12 cellular contexts compared by ENCODE assay signal in the genomic region with DNA sequence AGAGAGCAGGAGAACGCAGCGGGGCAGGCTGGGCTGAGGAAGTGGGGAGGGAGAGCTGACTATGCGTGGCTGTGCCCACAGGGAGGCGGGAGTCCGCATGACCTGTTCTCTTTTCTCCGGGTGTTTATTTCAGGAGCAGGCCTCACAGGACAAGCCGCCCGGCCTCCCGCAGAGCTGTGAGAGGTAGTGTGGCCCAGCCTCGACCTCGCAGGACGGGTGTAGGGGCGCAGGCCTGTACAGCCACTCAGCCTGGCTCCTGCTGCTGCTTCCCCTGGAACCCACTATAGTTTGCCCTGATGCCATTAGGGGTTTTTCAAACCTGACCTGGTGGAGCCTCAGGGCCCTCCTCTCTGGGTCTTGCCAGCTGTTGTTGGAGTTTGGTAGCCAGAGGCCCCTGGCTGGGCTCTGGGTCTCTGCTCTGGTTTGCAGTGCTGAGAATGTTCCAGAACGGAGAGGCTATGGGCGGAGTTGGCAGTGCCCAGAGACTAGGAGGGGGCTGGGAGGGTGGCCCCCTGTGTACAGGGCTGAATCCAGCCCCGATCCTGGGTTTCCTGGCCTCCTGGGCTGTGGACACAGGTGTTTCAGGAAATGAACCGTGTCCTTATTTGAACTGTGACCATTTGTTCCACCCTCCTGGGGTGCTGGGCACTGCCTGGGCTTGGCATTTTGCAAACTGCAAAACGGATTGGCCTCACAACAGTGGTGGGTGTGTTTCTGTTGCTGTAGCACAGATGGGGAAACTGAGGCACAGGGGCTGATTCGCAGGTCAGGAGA.
A peak's percentile ranks its signal among the peaks of the same experiment; 100 is the strongest.
DNase-seq lines count a peak whose midpoint lies in the region; ATAC-seq lines count a peak whose summit lies in the region.
"Had no signal": no experiment of that assay in that cellular context is flagged by ENCODE, and none has a peak within 500 bp of the region (broad histone marks: within the 10 kb centered on the region; RNA-seq: fewer than 3 reads in every experiment).

No MANE protein-coding gene starts in this region.

- DNase-seq in activated CD4-positive, CD25-positive, alpha-beta regulatory T cell treated with anti-CD3 and anti-CD28 coated beads, Interleukin-2, amount 50 U/mL, for 72 hours: peak; percentile 27
- no peak for DNase-seq in activated CD4-positive, CD25-positive, alpha-beta regulatory T cell (lab: John Stamatoyannopoulos, UW)
- DNase-seq in NCI-H1092 (lab: John Stamatoyannopoulos, UW) (peak; percentile 51), cardiac septum (ENCODE audit: low spot score) (peak; percentile 61), renal cortical epithelial cell (ENCODE audit: low read depth) (peak; percentile 7), kidney tubule cell (ENCODE audit: low spot score) (no peak)
- DNase-seq: hypothalamus, NCI-H187 treated with DMSO at 0.1 percent for 48 hours, T-helper 2 cell, upper lobe of left lung had no signal

- ATAC-seq in HG02763 (IDR thresholded peaks at IDR 0.05; ENCODE audit: unreplicated experiment): no peak
- ATAC-seq in HG02981 (IDR thresholded peaks at IDR 0.05; ENCODE audit: unreplicated experiment): no peak

- intact Hi-C loops in cardiac septum (cut with DNase I): no loop called here

Comparison
In these comparisons a context has a peak if more than half of its experiments do, and no peak if none do; other contexts are left out.
1. DNase-seq: peak in activated CD4-positive, CD25-positive, alpha-beta regulatory T cell treated with anti-CD3 and anti-CD28 coated beads, Interleukin-2, amount 50 U/mL, for 72 hours (single experiment), NCI-H1092 (single experiment), cardiac septum (single experiment) and renal cortical epithelial cell (single experiment); none in activated CD4-positive, CD25-positive, alpha-beta regulatory T cell (0 of 4) and kidney tubule cell (single experiment).